Comparison of ENCODE assay signal across 1 cellular context in genomic region chr12:49088190-49088931, GRCh38.
TF ChIP-seq lines count a peak whose summit lies in the region.

No MANE protein-coding gene starts in this region.

TF ChIP-seq in Ishikawa, 13 proteins besides CTCF, POLR2A, EP300 and RAD21 (continued from another document):
- TF ChIP-seq YY1 (IDR thresholded peaks at IDR 0.05; ENCODE audit: low read depth): peak; percentile 73
- no peak for TF ChIP-seq FOXM1 (IDR thresholded peaks at IDR 0.05; ENCODE audit: borderline replicate concordance, low read depth)
- TF ChIP-seq MAX (IDR thresholded peaks at IDR 0.05): peak; percentile 74
- TF ChIP-seq CREB1 (IDR thresholded peaks at IDR 0.05; ENCODE audit: low read depth): no peak
- no peak for TF ChIP-seq TAF1 (IDR thresholded peaks at IDR 0.05; ENCODE audit: low read depth)
